ENCODE assay signal across 1 cellular context in genomic region chr6:157534991-157535353, GRCh38.
TF ChIP-seq lines count a peak whose summit lies in the region.

No MANE protein-coding gene starts in this region.

TF ChIP-seq in GM23338, 12 proteins besides CTCF, POLR2A, EP300 and RAD21 (continued from another document):
- no peak for TF ChIP-seq ZNF462 (CRISPR knock-in tag; IDR thresholded peaks at IDR 0.05)
- TF ChIP-seq ZNF331 (CRISPR knock-in tag; IDR thresholded peaks at IDR 0.05; ENCODE audit: low read depth): no peak
- TF ChIP-seq JUNB (IDR thresholded peaks at IDR 0.05; ENCODE audit: unreplicated experiment): no peak
- TF ChIP-seq EZH2 (IDR thresholded peaks at IDR 0.05; ENCODE audit: low read depth, unreplicated experiment): no peak
- TF ChIP-seq NANOG (IDR thresholded peaks at IDR 0.05; ENCODE audit: borderline replicate concordance): no peak
- TF ChIP-seq REST (IDR thresholded peaks at IDR 0.05; ENCODE audit: unreplicated experiment): no peak
